ENCODE assay signal across 22 cellular contexts in the genomic region with DNA sequence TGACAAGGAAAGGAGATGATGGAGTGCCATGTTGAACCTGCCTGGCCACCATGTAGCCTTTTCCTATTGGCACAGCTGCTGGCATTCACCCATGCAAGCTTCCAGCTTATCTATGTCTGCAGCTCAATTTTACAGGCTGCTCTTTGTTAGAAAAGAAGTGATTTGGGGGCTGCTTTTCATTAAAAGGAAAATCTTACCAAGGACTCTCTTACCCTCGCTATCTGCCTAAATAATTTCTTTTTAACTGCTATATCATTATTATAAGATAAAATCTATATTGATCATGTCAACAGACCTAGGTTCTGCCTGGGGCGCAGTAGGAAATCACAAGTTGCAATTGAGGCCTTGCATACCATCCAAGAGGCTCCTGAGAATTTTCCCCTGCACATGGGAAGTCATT.
"Had no signal": no experiment of that assay in that cellular context is flagged by ENCODE, and none has a peak within 500 bp of the region (broad histone marks: within the 10 kb centered on the region; RNA-seq: fewer than 3 reads in every experiment).

No MANE protein-coding gene starts in this region.

- DNase-seq: dermis blood vessel endothelial cell; dorsolateral prefrontal cortex; effector CD4-positive, alpha-beta T cell; effector memory CD4-positive, alpha-beta T cell; foreskin melanocyte; gastrocnemius medialis; glutamatergic neuron; heart right ventricle; hippocampal formation; left cardiac atrium; left lung; left ventricle myocardium superior; lower lobe of right lung; mesenchymal stem cell; mucosa of descending colon; naive B cell had no signal

- H3K27ac Mint-ChIP-seq: mesothelial cell of epicardium, naive B cell had no signal

- H3K36me3 Mint-ChIP-seq: mesothelial cell of epicardium, naive B cell had no signal

- H3K4me1 Mint-ChIP-seq: naive B cell had no signal

- H3K4me3 ChIP-seq: coronary artery, dorsolateral prefrontal cortex, esophagus muscularis mucosa, gastrocnemius medialis, heart right ventricle, left lung, lower lobe of right lung, mucosa of descending colon had no signal

- H3K4me3 Mint-ChIP-seq: mesothelial cell of epicardium, naive B cell had no signal

- ATAC-seq: gastrocnemius medialis, heart right ventricle, left cardiac atrium, left lung, left ventricle myocardium superior, lower lobe of right lung, mucosa of descending colon had no signal

- H3K4me1 ChIP-seq: gastrocnemius medialis, left lung, lower lobe of right lung had no signal

- H3K27me3 ChIP-seq: dorsolateral prefrontal cortex, esophagus muscularis mucosa, gastrocnemius medialis, heart right ventricle had no signal

- H3K36me3 ChIP-seq: esophagus muscularis mucosa, gastrocnemius medialis, heart right ventricle, left lung, lower lobe of right lung had no signal

- H3K9me3 Mint-ChIP-seq: mesothelial cell of epicardium had no signal

- H3K9me3 ChIP-seq: esophagus muscularis mucosa, gastrocnemius medialis, heart right ventricle, left lung, lower lobe of right lung, mucosa of descending colon had no signal

- FAIRE-seq: endothelial cell of umbilical vein, islet of Langerhans, keratinocyte had no signal

- H3K27ac ChIP-seq: coronary artery, esophagus muscularis mucosa, gastrocnemius medialis, heart right ventricle, left lung, lower lobe of right lung had no signal
